In the genomic region with DNA sequence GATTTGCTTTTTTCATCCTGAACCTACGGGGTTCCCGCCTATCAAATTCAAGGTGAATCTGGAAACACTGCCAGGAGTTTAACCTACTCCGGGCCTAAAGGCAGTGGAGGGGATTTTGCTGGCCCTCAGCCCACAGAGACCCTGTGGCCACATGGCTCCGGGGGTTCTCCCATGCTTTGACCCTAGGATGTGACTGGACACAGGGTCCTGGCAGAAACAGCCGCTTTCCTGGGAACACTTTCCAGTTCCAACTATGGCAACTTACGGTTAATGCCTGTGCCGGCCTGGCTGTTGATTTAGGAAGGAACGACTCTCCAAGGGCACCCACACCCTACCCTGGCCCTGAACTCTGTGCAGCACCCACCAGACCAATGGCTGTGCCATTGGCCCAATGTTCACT, we compare ENCODE assay signal across 21 cellular contexts.
"Had no signal": no experiment of that assay in that cellular context is flagged by ENCODE, and none has a peak within 500 bp of the region (broad histone marks: within the 10 kb centered on the region; RNA-seq: fewer than 3 reads in every experiment).

No MANE protein-coding gene starts in this region.

- ATAC-seq: activated T-cell treated with anti-CD3 and anti-CD28 coated beads, Interleukin-2, amount 50 U/mL, for 72 hours; left lung; lower lobe of right lung; pancreas had no signal

- H3K4me1 Mint-ChIP-seq: nephron had no signal

- DNase-seq: activated CD4-positive, alpha-beta T cell treated with anti-CD3 and anti-CD28 coated beads, Interleukin-2, amount 50 U/mL, for 1 hour; activated CD4-positive, CD25-positive, alpha-beta regulatory T cell treated with anti-CD3 and anti-CD28 coated beads, Interleukin-2, amount 50 U/mL, for 72 hours; activated gamma-delta T cell; activated naive CD4-positive, alpha-beta T cell treated with anti-CD3 and anti-CD28 coated beads, Interleukin-2, amount 10 ng/mL, durations not matched to agents 7 days and 5 days; activated T-cell treated with anti-CD3 and anti-CD28 coated beads, Interleukin-2, amount 50 U/mL, for 72 hours; amniotic stem cell; central memory CD4-positive, alpha-beta T cell; effector CD4-positive, alpha-beta T cell; kidney glomerular epithelial cell; left lung; lower lobe of right lung; mesenchymal stem cell; pancreas; spleen; stimulated activated naive CD4-positive, alpha-beta T cell treated with Interleukin-2 at 50 U/mL for 16 hours; T-helper 2 cell had no signal

- H3K36me3 Mint-ChIP-seq: activated naive CD4-positive, alpha-beta T cell treated with anti-CD3 and anti-CD28 coated beads, Interleukin-2, amount 10 ng/mL, durations not matched to agents 7 days and 5 days had no signal

- H3K27ac Mint-ChIP-seq: activated naive CD4-positive, alpha-beta T cell treated with anti-CD3 and anti-CD28 coated beads, Interleukin-2, amount 10 ng/mL, durations not matched to agents 7 days and 5 days; activated T-cell treated with anti-CD3 and anti-CD28 coated beads, Interleukin-2, amount 50 U/mL, for 72 hours; dendritic cell treated with granulocyte-macrophage colony-stimulating factor and Interleukin-4, amounts not matched to agents 40 ng/mL and 50 ng/mL, for 4 days; nephron had no signal

- H3K4me3 ChIP-seq: left lung, lower lobe of right lung, pancreas, prostate gland, SJSA1, spleen, tibial nerve had no signal

- H3K9me3 Mint-ChIP-seq: activated naive CD4-positive, alpha-beta T cell treated with anti-CD3 and anti-CD28 coated beads, Interleukin-2, amount 10 ng/mL, durations not matched to agents 7 days and 5 days; activated T-cell treated with anti-CD3 and anti-CD28 coated beads, Interleukin-2, amount 50 U/mL, for 72 hours; dendritic cell treated with granulocyte-macrophage colony-stimulating factor and Interleukin-4, amounts not matched to agents 40 ng/mL and 50 ng/mL, for 4 days; nephron had no signal

- H3K4me3 Mint-ChIP-seq: activated naive CD4-positive, alpha-beta T cell treated with anti-CD3 and anti-CD28 coated beads, Interleukin-2, amount 10 ng/mL, durations not matched to agents 7 days and 5 days; activated T-cell treated with anti-CD3 and anti-CD28 coated beads, Interleukin-2, amount 50 U/mL, for 72 hours; dendritic cell treated with granulocyte-macrophage colony-stimulating factor and Interleukin-4, amounts not matched to agents 40 ng/mL and 50 ng/mL, for 4 days; nephron had no signal

- H3K9me3 ChIP-seq: left lung, lower lobe of right lung, pancreas, prostate gland, SJSA1, spleen, tibial nerve had no signal

- H3K27ac ChIP-seq: left lung, lower lobe of right lung, pancreas, prostate gland, SJSA1, spleen had no signal

- H3K27me3 ChIP-seq: pancreas, SJSA1, spleen had no signal

- H3K36me3 ChIP-seq: left lung, lower lobe of right lung, pancreas, prostate gland, SJSA1, tibial nerve had no signal

- H3K4me1 ChIP-seq: left lung, lower lobe of right lung, pancreas, prostate gland, SJSA1, tibial nerve had no signal
